Comparison of ENCODE assay signal across 1 cellular context in the genomic region with DNA sequence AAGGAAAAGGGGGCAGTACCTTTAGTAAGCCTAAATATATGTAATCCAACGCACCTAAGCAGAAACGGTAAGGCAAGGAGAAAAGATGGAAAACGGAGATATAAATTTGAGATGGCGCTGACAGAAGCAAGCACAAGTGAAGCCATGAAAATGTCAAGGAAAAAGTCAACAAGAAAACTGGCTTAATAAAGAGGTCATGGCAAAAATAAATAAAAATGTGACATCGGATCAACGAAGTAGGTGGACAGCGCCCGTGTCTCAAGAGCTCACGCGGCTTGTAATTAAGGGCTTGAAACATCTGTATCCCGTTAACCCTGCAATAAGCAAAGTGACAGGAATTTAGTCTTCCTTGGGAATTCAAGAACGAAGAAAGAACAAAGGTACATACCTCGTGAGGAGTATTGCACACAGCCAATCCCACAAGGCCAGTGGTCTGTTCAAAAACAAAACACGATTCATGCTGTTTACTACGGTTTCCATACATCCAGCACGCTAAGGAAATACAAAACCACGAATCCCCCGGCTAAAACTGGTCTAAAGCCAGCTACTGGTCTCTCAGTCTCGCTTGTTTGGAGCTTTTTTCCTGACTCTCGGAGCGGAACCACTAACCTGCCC.
TF ChIP-seq lines count a peak whose summit lies in the region.

No MANE protein-coding gene starts in this region.

TF ChIP-seq in K562, 482 proteins besides CTCF, POLR2A, EP300 and RAD21 (continued from another document and continues in another):
- TF ChIP-seq, protein P1, sequence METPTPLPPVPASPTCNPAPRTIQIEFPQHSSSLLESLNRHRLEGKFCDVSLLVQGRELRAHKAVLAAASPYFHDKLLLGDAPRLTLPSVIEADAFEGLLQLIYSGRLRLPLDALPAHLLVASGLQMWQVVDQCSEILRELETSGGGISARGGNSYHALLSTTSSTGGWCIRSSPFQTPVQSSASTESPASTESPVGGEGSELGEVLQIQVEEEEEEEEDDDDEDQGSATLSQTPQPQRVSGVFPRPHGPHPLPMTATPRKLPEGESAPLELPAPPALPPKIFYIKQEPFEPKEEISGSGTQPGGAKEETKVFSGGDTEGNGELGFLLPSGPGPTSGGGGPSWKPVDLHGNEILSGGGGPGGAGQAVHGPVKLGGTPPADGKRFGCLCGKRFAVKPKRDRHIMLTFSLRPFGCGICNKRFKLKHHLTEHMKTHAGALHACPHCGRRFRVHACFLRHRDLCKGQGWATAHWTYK (CRISPR knock-in tag; IDR thresholded peaks at IDR 0.05) = no peak; the same call in 1 of the 2 replicates
- TF ChIP-seq GATAD2B (IDR thresholded peaks at IDR 0.05; ENCODE audit: borderline replicate concordance) (no peak), ZNF134 (CRISPR knock-in tag; conservative IDR thresholded peaks at IDR 0.05) (no peak), NKRF (IDR thresholded peaks at IDR 0.05; ENCODE audit: borderline replicate concordance) (peak; percentile 49; the same call in 1 of the 2 replicates), HDAC8 (tag; IDR thresholded peaks at IDR 0.05) (0 out of 2 replicates have a peak, but pooled peaks have one; percentile 21), ZC3H8 (IDR thresholded peaks at IDR 0.05) (peak; percentile 26; the same call in 1 of the 2 replicates), ELF1 (tag; IDR thresholded peaks at IDR 0.05) (no peak), SIN3A (IDR thresholded peaks at IDR 0.05; ENCODE audit: borderline replicate concordance in 2 of 2, control insufficient read depth in 1 of 2, low read depth in 2 of 2, low read length in 2 of 2) (peak in 1 of 2 experiments; percentile 67; a peak in 1 of 4 replicates), PREB (CRISPR knock-in tag; IDR thresholded peaks at IDR 0.05) (peak; percentile 97; the same call in 1 of the 2 replicates), ZNF263 (CRISPR knock-in tag; IDR thresholded peaks at IDR 0.05; ENCODE audit: borderline replicate concordance) (0 out of 2 replicates have a peak, but pooled peaks have one; percentile 49), MAFK (IDR thresholded peaks at IDR 0.05; ENCODE audit: low read length) (no peak), FOXK1 (CRISPR knock-in tag; IDR thresholded peaks at IDR 0.05; ENCODE audit: borderline replicate concordance) (no peak), MEIS2 (IDR thresholded peaks at IDR 0.05; ENCODE audit: partially characterized antibody) (peak; percentile 24), ZBTB12 (CRISPR knock-in tag; IDR thresholded peaks at IDR 0.05) (0 out of 2 replicates have a peak, but pooled peaks have one; percentile 47), USF2 (CRISPR knock-in tag; IDR thresholded peaks at IDR 0.05) (no peak)
- TF ChIP-seq, protein P2, sequence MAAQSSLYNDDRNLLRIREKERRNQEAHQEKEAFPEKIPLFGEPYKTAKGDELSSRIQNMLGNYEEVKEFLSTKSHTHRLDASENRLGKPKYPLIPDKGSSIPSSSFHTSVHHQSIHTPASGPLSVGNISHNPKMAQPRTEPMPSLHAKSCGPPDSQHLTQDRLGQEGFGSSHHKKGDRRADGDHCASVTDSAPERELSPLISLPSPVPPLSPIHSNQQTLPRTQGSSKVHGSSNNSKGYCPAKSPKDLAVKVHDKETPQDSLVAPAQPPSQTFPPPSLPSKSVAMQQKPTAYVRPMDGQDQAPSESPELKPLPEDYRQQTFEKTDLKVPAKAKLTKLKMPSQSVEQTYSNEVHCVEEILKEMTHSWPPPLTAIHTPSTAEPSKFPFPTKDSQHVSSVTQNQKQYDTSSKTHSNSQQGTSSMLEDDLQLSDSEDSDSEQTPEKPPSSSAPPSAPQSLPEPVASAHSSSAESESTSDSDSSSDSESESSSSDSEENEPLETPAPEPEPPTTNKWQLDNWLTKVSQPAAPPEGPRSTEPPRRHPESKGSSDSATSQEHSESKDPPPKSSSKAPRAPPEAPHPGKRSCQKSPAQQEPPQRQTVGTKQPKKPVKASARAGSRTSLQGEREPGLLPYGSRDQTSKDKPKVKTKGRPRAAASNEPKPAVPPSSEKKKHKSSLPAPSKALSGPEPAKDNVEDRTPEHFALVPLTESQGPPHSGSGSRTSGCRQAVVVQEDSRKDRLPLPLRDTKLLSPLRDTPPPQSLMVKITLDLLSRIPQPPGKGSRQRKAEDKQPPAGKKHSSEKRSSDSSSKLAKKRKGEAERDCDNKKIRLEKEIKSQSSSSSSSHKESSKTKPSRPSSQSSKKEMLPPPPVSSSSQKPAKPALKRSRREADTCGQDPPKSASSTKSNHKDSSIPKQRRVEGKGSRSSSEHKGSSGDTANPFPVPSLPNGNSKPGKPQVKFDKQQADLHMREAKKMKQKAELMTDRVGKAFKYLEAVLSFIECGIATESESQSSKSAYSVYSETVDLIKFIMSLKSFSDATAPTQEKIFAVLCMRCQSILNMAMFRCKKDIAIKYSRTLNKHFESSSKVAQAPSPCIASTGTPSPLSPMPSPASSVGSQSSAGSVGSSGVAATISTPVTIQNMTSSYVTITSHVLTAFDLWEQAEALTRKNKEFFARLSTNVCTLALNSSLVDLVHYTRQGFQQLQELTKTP (IDR thresholded peaks at IDR 0.05; ENCODE audit: low read depth in 1 of 2, partially characterized antibody in 2 of 2) = peak in 1 of 2 experiments; percentile 14
- TF ChIP-seq, protein P3, sequence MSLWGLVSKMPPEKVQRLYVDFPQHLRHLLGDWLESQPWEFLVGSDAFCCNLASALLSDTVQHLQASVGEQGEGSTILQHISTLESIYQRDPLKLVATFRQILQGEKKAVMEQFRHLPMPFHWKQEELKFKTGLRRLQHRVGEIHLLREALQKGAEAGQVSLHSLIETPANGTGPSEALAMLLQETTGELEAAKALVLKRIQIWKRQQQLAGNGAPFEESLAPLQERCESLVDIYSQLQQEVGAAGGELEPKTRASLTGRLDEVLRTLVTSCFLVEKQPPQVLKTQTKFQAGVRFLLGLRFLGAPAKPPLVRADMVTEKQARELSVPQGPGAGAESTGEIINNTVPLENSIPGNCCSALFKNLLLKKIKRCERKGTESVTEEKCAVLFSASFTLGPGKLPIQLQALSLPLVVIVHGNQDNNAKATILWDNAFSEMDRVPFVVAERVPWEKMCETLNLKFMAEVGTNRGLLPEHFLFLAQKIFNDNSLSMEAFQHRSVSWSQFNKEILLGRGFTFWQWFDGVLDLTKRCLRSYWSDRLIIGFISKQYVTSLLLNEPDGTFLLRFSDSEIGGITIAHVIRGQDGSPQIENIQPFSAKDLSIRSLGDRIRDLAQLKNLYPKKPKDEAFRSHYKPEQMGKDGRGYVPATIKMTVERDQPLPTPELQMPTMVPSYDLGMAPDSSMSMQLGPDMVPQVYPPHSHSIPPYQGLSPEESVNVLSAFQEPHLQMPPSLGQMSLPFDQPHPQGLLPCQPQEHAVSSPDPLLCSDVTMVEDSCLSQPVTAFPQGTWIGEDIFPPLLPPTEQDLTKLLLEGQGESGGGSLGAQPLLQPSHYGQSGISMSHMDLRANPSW (CRISPR knock-in tag; IDR thresholded peaks at IDR 0.05) = peak; percentile 67; the same call in 1 of the 2 replicates
- TF ChIP-seq, protein P4, sequence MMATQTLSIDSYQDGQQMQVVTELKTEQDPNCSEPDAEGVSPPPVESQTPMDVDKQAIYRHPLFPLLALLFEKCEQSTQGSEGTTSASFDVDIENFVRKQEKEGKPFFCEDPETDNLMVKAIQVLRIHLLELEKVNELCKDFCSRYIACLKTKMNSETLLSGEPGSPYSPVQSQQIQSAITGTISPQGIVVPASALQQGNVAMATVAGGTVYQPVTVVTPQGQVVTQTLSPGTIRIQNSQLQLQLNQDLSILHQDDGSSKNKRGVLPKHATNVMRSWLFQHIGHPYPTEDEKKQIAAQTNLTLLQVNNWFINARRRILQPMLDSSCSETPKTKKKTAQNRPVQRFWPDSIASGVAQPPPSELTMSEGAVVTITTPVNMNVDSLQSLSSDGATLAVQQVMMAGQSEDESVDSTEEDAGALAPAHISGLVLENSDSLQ (IDR thresholded peaks at IDR 0.05) = peak; percentile 43
- TF ChIP-seq, protein P5, sequence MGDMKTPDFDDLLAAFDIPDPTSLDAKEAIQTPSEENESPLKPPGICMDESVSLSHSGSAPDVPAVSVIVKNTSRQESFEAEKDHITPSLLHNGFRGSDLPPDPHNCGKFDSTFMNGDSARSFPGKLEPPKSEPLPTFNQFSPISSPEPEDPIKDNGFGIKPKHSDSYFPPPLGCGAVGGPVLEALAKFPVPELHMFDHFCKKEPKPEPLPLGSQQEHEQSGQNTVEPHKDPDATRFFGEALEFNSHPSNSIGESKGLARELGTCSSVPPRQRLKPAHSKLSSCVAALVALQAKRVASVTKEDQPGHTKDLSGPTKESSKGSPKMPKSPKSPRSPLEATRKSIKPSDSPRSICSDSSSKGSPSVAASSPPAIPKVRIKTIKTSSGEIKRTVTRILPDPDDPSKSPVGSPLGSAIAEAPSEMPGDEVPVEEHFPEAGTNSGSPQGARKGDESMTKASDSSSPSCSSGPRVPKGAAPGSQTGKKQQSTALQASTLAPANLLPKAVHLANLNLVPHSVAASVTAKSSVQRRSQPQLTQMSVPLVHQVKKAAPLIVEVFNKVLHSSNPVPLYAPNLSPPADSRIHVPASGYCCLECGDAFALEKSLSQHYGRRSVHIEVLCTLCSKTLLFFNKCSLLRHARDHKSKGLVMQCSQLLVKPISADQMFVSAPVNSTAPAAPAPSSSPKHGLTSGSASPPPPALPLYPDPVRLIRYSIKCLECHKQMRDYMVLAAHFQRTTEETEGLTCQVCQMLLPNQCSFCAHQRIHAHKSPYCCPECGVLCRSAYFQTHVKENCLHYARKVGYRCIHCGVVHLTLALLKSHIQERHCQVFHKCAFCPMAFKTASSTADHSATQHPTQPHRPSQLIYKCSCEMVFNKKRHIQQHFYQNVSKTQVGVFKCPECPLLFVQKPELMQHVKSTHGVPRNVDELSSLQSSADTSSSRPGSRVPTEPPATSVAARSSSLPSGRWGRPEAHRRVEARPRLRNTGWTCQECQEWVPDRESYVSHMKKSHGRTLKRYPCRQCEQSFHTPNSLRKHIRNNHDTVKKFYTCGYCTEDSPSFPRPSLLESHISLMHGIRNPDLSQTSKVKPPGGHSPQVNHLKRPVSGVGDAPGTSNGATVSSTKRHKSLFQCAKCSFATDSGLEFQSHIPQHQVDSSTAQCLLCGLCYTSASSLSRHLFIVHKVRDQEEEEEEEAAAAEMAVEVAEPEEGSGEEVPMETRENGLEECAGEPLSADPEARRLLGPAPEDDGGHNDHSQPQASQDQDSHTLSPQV (IDR thresholded peaks at IDR 0.05) = peak; percentile 58; the same call in 1 of the 2 replicates
